In genomic region chr11:44538375-44539054, GRCh38 we compare ENCODE assay signal across 8 cellular contexts. TPM values are rescaled to one million over a fixed set of nuclear protein-coding genes. Genes with fewer than 3 reads are reported as not detected.
DNase-seq lines count a peak whose midpoint lies in the region; ATAC-seq, FAIRE-seq and TF ChIP-seq lines count a peak whose summit lies in the region.

No MANE protein-coding gene starts in this region.

- H3K36me3 ChIP-seq in ascending aorta (no peaks in the 10 kb centered on the region), small intestine (ENCODE audit: control insufficient read depth in 2 of 2, insufficient read depth in 2 of 2, low read length in 2 of 2) (no peaks in the 10 kb centered on the region)

- H3K27me3 ChIP-seq in ascending aorta (no peaks in the 10 kb centered on the region), small intestine (ENCODE audit: control insufficient read depth in 2 of 2, insufficient read depth in 2 of 2, low read length in 2 of 2) (no peaks in the 10 kb centered on the region)

- peak; percentile 86 to 95 (median 94) for TF ChIP-seq CTCF in ascending aorta (IDR thresholded peaks at IDR 0.05)

- ATAC-seq in HG02588 (IDR thresholded peaks at IDR 0.05; ENCODE audit: unreplicated experiment) (peak; percentile 76), HG03095 (IDR thresholded peaks at IDR 0.05; ENCODE audit: unreplicated experiment) (no peak)

- no peaks in the 10 kb centered on the region for H3K9me3 ChIP-seq in ascending aorta
- H3K9me3 ChIP-seq in small intestine (ENCODE audit: control insufficient read depth, low read depth) = no peaks in the 10 kb centered on the region

- H3K4me3 ChIP-seq in ascending aorta (no peak overlapping the region), small intestine (ENCODE audit: low read depth in 1 of 2, low read length in 2 of 2) (no peak overlapping the region)

- H3K27ac ChIP-seq in ascending aorta (no peak overlapping the region), small intestine (ENCODE audit: low read depth in 1 of 2, low read length in 1 of 2) (no peak overlapping the region)

- intact Hi-C loops in ascending aorta (cut with DNase I) = loop anchor here (1.0 to 5.0 kb wide), 3 partner anchors 252 to 444 kb away; no protein-coding TSS in a partner anchor

- no peaks in the 10 kb centered on the region for H3K4me1 ChIP-seq in ascending aorta
- no peaks in the 10 kb centered on the region for H3K4me1 ChIP-seq in small intestine (ENCODE audit: control insufficient read depth in 2 of 2, insufficient read depth in 1 of 2, low read depth in 1 of 2, low read length in 1 of 2)

- 28 to 32% (median 31%) methylated on average over 21 of the region's 21 CpGs for WGBS in small intestine, 3 donors

- DNase-seq in NCI-H1694 (lab: John Stamatoyannopoulos, UW) (peak; percentile 63), T-helper 22 cell (ENCODE audit: low read depth) (peak; percentile 22), ascending aorta (ENCODE audit: low spot score in 2 of 2) (peak in 1 of 2 donors; percentile 83), hippocampal formation (lab: John Stamatoyannopoulos, UW) (peak; percentile 53 to 67), small intestine (peak; percentile 70)

- FAIRE-seq in G401.6 (lab: Jason Lieb, UNC) (peak; percentile 90), small intestine (lab: Jason Lieb, UNC) (no peak)

RNA-seq across cellular contexts. Expression of gene CD82, which starts 26.9 kb away (rescaled TPM):
- total RNA-seq in ascending aorta = 28.3 TPM
- 10 to 100 TPM; 24.2 to 89.2 (median 50.5) TPM for polyA plus RNA-seq in small intestine
